Comparison of ENCODE assay signal across 21 cellular contexts in genomic region chr10:10967029-10967428, GRCh38.
"Had no signal": no experiment of that assay in that cellular context is flagged by ENCODE, and none has a peak within 500 bp of the region (broad histone marks: within the 10 kb centered on the region; RNA-seq: fewer than 3 reads in every experiment).

No MANE protein-coding gene starts in this region.

- DNase-seq: activated B cell treated with CpG ODN at 0.5 μM for 24 hours; activated CD4-positive, alpha-beta T cell treated with anti-CD3 and anti-CD28 coated beads for 36 hours; activated CD4-positive, alpha-beta T cell treated with anti-CD3 and anti-CD28 coated beads, Interleukin-2, amount 50 U/mL, for 4 hours; activated CD8-positive, alpha-beta memory T cell treated with anti-CD3 and anti-CD28 coated beads, Interleukin-2, amount 50 U/mL, for 48 hours; activated naive CD4-positive, alpha-beta T cell; activated T-cell treated with anti-CD3 and anti-CD28 coated beads, Interleukin-2, amount 50 U/mL, for 4 hours; adrenal gland; cortex of kidney; lower lobe of right lung; mesendoderm; naive thymus-derived CD8-positive, alpha-beta T cell; stimulated activated CD4-positive, alpha-beta T cell treated with anti-CD3 and anti-CD28 coated beads, Interleukin-1b, Interleukin-23, amount 100 ng/mL, for 48 hours; T-helper 17 cell; tibial artery had no signal

- H3K36me3 ChIP-seq: adrenal gland, lower lobe of right lung, prostate gland, tibial artery had no signal

- H3K9me3 ChIP-seq: adrenal gland, lower lobe of right lung, mucosa of descending colon, prostate gland, tibial artery had no signal

- H3K36me3 Mint-ChIP-seq: activated naive CD8-positive, alpha-beta T cell; naive thymus-derived CD8-positive, alpha-beta T cell had no signal

- H3K4me1 Mint-ChIP-seq: activated B cell treated with CpG ODN at 0.5 μM for 24 hours; activated CD4-positive, alpha-beta T cell treated with anti-CD3 and anti-CD28 coated beads for 36 hours; naive thymus-derived CD8-positive, alpha-beta T cell; T-helper 17 cell had no signal

- H3K4me1 ChIP-seq: adrenal gland, lower lobe of right lung, prostate gland, tibial artery had no signal

- H3K9me3 Mint-ChIP-seq: activated B cell treated with CpG ODN at 0.5 μM for 24 hours; activated T-cell treated with anti-CD3 and anti-CD28 coated beads, Interleukin-2, amount 50 U/mL, for 4 hours; activated T-helper 2 cell treated with anti-CD3 and anti-CD28 coated beads, Interferon-gamma antibody, Interleukin-2, Interleukin-4, amounts not matched to agents 10 μg/mL and 5 μg/mL and 100 μg/mL, durations not matched to agents 14 hours and 24 hours and 36 hours; stimulated activated naive CD8-positive, alpha-beta T cell treated with anti-CD3 and anti-CD28 coated beads, Interleukin-15, Interleukin-2, amounts not matched to agents 100 ng/mL and 50 ng/mL, for 24 hours had no signal

- ATAC-seq: activated CD4-positive, alpha-beta T cell treated with anti-CD3 and anti-CD28 coated beads for 36 hours; activated T-cell treated with anti-CD3 and anti-CD28 coated beads, Interleukin-2, amount 50 U/mL, for 4 hours; lower lobe of right lung; mucosa of descending colon; naive thymus-derived CD8-positive, alpha-beta T cell; T-helper 17 cell had no signal

- H3K4me3 Mint-ChIP-seq: activated B cell treated with CpG ODN at 0.5 μM for 24 hours; activated CD4-positive, alpha-beta T cell treated with anti-CD3 and anti-CD28 coated beads for 36 hours; activated naive CD8-positive, alpha-beta T cell; activated T-cell treated with anti-CD3 and anti-CD28 coated beads, Interleukin-2, amount 50 U/mL, for 4 hours; naive thymus-derived CD8-positive, alpha-beta T cell; stimulated activated naive CD8-positive, alpha-beta T cell treated with anti-CD3 and anti-CD28 coated beads, Interleukin-15, Interleukin-2, amounts not matched to agents 100 ng/mL and 50 ng/mL, for 24 hours; T-helper 17 cell had no signal

- H3K27ac ChIP-seq: adrenal gland, epithelial cell of prostate, lower lobe of right lung, prostate gland, skin epidermis, tibial artery had no signal

- H3K4me3 ChIP-seq: adrenal gland, lower lobe of right lung, mucosa of descending colon, prostate gland, skin epidermis, tibial artery had no signal

- H3K27ac Mint-ChIP-seq: activated B cell treated with CpG ODN at 0.5 μM for 24 hours; activated CD4-positive, alpha-beta T cell treated with anti-CD3 and anti-CD28 coated beads for 36 hours; activated naive CD8-positive, alpha-beta T cell; activated T-helper 2 cell treated with anti-CD3 and anti-CD28 coated beads, Interferon-gamma antibody, Interleukin-2, Interleukin-4, amounts not matched to agents 10 μg/mL and 5 μg/mL and 100 μg/mL, durations not matched to agents 14 hours and 24 hours and 36 hours; naive thymus-derived CD8-positive, alpha-beta T cell; stimulated activated naive CD8-positive, alpha-beta T cell treated with anti-CD3 and anti-CD28 coated beads, Interleukin-15, Interleukin-2, amounts not matched to agents 100 ng/mL and 50 ng/mL, for 24 hours; T-helper 17 cell had no signal

- H3K27me3 ChIP-seq: adrenal gland, tibial artery had no signal
